ENCODE assay signal across 13 cellular contexts in the genomic region with DNA sequence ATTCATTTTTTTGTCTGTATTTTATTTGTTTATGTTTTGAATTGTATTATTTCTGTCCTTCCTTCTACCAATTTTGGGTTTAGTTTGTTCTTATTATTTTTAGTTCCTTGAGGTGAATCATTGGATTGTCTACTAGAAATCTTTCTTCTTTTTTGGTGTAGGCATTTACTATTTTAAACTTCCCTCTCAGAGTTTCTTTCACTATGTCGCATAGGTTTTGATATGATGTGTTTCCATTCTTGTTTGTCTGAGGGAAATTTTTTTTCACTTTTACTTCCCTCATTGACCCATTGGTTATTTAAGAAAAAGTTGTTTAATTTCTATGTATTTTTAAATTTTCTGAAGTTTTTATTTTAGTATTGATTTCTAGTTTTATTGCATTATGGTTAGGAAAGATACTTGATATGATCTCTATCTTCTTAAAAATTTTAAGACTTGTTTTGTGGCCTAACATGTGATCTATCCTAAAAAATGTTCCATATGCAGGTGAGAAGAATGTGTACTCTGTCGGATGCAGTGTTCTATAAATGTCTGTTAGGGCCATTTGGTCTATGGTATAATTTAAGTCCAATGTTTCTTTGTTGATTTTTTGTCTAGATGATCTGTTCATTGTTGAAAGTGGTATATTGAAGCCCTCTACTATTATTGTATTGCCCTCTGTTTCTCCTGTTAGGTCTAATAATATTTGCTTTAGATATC.
DNase-seq lines count a peak whose midpoint lies in the region; ATAC-seq lines count a peak whose summit lies in the region.
"Had no signal": no experiment of that assay in that cellular context is flagged by ENCODE, and none has a peak within 500 bp of the region (broad histone marks: within the 10 kb centered on the region; RNA-seq: fewer than 3 reads in every experiment).

No MANE protein-coding gene starts in this region.

- H3K4me3 Mint-ChIP-seq in activated T-cell treated with anti-CD3 and anti-CD28 coated beads, Interleukin-2, amount 50 U/mL, for 72 hours, result no peak overlapping the region
- no peak overlapping the region for H3K4me3 Mint-ChIP-seq in activated T-cell treated with anti-CD3 and anti-CD28 coated beads, Interleukin-2, amount 50 U/mL, for 24 hours
- H3K4me3 Mint-ChIP-seq: activated CD4-positive, alpha-beta memory T cell treated with anti-CD3 and anti-CD28 coated beads for 36 hours; mesothelial cell of epicardium had no signal

- no peak for ATAC-seq in activated T-cell treated with anti-CD3 and anti-CD28 coated beads, Interleukin-2, amount 50 U/mL, for 72 hours (replicated peaks in 1 of 2)
- peak; percentile 57 for ATAC-seq in HG02623 (IDR thresholded peaks at IDR 0.05; ENCODE audit: unreplicated experiment)
- ATAC-seq in HG03439 (IDR thresholded peaks at IDR 0.05; ENCODE audit: unreplicated experiment), result peak; percentile 80
- ATAC-seq: K562 had no signal

- DNase-seq in activated T-cell treated with anti-CD3 and anti-CD28 coated beads, Interleukin-2, amount 50 U/mL, for 72 hours, result no peak
- DNase-seq in activated T-cell treated with anti-CD3 and anti-CD28 coated beads, Interleukin-2, amount 50 U/mL, for 24 hours, result no peak
- DNase-seq in AML-193 (lab: John Stamatoyannopoulos, UW) (no peak), NCI-H2196 treated with DMSO at 0.1 percent for 48 hours (lab: John Stamatoyannopoulos, UW; ENCODE audit: unreplicated experiment) (no peak), NCI-H1105 (lab: John Stamatoyannopoulos, UW) (no peak), NCI-H146 treated with DMSO at 0.1 percent for 48 hours (lab: John Stamatoyannopoulos, UW; ENCODE audit: unreplicated experiment) (no peak)
- DNase-seq: activated CD4-positive, alpha-beta memory T cell treated with anti-CD3 and anti-CD28 coated beads for 36 hours; GM23248; hypothalamus had no signal

- H3K27me3 Mint-ChIP-seq in activated T-cell treated with anti-CD3 and anti-CD28 coated beads, Interleukin-2, amount 50 U/mL, for 72 hours (ENCODE audit: low read depth), result no peaks in the 10 kb centered on the region
- peaks cover 2% of the 10 kb centered on the region for H3K27me3 Mint-ChIP-seq in activated T-cell treated with anti-CD3 and anti-CD28 coated beads, Interleukin-2, amount 50 U/mL, for 24 hours
- H3K27me3 Mint-ChIP-seq: activated CD4-positive, alpha-beta memory T cell treated with anti-CD3 and anti-CD28 coated beads for 36 hours had no signal

- H3K36me3 Mint-ChIP-seq in activated T-cell treated with anti-CD3 and anti-CD28 coated beads, Interleukin-2, amount 50 U/mL, for 72 hours (ENCODE audit: insufficient read depth in 2 of 2), result no peaks in the 10 kb centered on the region
- H3K36me3 Mint-ChIP-seq in activated T-cell treated with anti-CD3 and anti-CD28 coated beads, Interleukin-2, amount 50 U/mL, for 24 hours (ENCODE audit: low read depth), result no peaks in the 10 kb centered on the region

- peak overlapping the region; percentile 43 for H3K27ac Mint-ChIP-seq in activated T-cell treated with anti-CD3 and anti-CD28 coated beads, Interleukin-2, amount 50 U/mL, for 72 hours
- no peak overlapping the region for H3K27ac Mint-ChIP-seq in activated T-cell treated with anti-CD3 and anti-CD28 coated beads, Interleukin-2, amount 50 U/mL, for 24 hours
- H3K27ac Mint-ChIP-seq: activated CD4-positive, alpha-beta memory T cell treated with anti-CD3 and anti-CD28 coated beads for 36 hours; mesothelial cell of epicardium had no signal

- peaks cover 0 to 6% of the 10 kb centered on the region in 2 donors for H3K9me3 Mint-ChIP-seq in activated T-cell treated with anti-CD3 and anti-CD28 coated beads, Interleukin-2, amount 50 U/mL, for 72 hours
- peaks cover 13% of the 10 kb centered on the region for H3K9me3 Mint-ChIP-seq in activated T-cell treated with anti-CD3 and anti-CD28 coated beads, Interleukin-2, amount 50 U/mL, for 24 hours

- H3K4me1 Mint-ChIP-seq in activated T-cell treated with anti-CD3 and anti-CD28 coated beads, Interleukin-2, amount 50 U/mL, for 72 hours (ENCODE audit: low read depth), result no peaks in the 10 kb centered on the region
- peaks cover 9% of the 10 kb centered on the region for H3K4me1 Mint-ChIP-seq in activated T-cell treated with anti-CD3 and anti-CD28 coated beads, Interleukin-2, amount 50 U/mL, for 24 hours (ENCODE audit: low read depth)
- H3K4me1 Mint-ChIP-seq: mesothelial cell of epicardium had no signal

Comparison
In these comparisons a context has a peak if more than half of its experiments do, and no peak if none do; other contexts are left out.
1. ATAC-seq: peak in HG02623 (single experiment) and HG03439 (single experiment); none in activated T-cell treated with anti-CD3 and anti-CD28 coated beads, Interleukin-2, amount 50 U/mL, for 72 hours (0 of 2).